ENCODE assay signal across 12 cellular contexts in the genomic region with DNA sequence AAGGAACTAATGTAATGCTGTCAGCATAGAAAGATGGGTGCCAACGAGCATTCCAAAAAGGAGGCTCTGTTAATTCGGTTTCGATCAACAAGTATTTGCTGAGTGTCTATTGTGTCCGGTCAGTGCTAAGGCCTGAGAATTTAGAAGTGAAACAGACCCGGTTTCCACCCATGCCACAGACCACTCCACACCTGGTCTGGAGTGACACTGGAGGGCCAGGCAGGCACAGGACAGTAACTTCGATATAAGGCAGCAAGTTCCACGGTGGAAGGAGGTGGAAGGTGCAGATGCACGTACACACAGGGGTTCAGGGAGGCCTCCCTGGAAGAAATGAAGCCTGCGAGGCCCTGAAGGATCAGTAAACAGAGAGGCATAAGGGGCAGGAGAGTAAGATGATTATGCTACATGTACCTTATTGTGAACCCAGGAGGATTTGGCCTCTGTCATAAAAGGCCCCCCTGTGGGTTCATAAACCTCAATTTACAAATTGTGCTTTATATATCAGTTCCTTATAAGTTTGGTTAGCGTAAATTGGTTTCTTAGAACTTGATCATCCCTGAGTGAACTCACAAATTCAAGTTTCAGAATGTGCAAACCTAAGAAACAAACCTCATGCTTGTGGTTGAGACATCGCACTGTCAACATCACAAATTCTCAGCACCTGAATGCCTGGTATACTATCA. TPM values are rescaled to one million over a fixed set of nuclear protein-coding genes. Genes with fewer than 3 reads are reported as not detected.
DNase-seq lines count a peak whose midpoint lies in the region; ATAC-seq and TF ChIP-seq lines count a peak whose summit lies in the region.
"Had no signal": no experiment of that assay in that cellular context is flagged by ENCODE, and none has a peak within 500 bp of the region (broad histone marks: within the 10 kb centered on the region; RNA-seq: fewer than 3 reads in every experiment).

No MANE protein-coding gene starts in this region.

- DNase-seq in MM.1S (peak; percentile 60), neural crest cell (ENCODE audit: low read depth, low spot score) (no peak), NCI-H146 (lab: John Stamatoyannopoulos, UW) (no peak), NCI-H2196 (lab: John Stamatoyannopoulos, UW; ENCODE audit: unreplicated experiment) (no peak)
- no peak for DNase-seq in activated CD4-positive, alpha-beta T cell treated with anti-CD3 and anti-CD28 coated beads for 48 hours
- DNase-seq: caudate nucleus; stimulated activated naive CD4-positive, alpha-beta T cell had no signal

- peaks cover 19% of the 10 kb centered on the region for H3F3A ChIP-seq in MM.1S (ENCODE audit: insufficient read depth, low read length)

- H3K9me2 ChIP-seq in MM.1S (replicated peaks; ENCODE audit: insufficient read depth, low read length), result no peaks in the 10 kb centered on the region

- H3K4me1 ChIP-seq in MM.1S (ENCODE audit: low read length), result peaks cover 31% of the 10 kb centered on the region

- H4K20me1 ChIP-seq in MM.1S (ENCODE audit: insufficient read depth, low read length), result no peaks in the 10 kb centered on the region

- no peaks in the 10 kb centered on the region for H3K27me3 Mint-ChIP-seq in neural crest cell (ENCODE audit: low read depth)

- peak overlapping the region; percentile 83 for H3K27ac ChIP-seq in MM.1S (ENCODE audit: low read length)

- H3K36me3 ChIP-seq in MM.1S (replicated peaks; ENCODE audit: insufficient read depth, low read length), result no peaks in the 10 kb centered on the region

- H3K4me3 ChIP-seq in MM.1S (ENCODE audit: low read length), result no peak overlapping the region

- no peak overlapping the region for H2AFZ ChIP-seq in MM.1S (ENCODE audit: low read length)

- peaks cover 60% of the 10 kb centered on the region for H3K4me1 Mint-ChIP-seq in neural crest cell

- no peaks in the 10 kb centered on the region for H3K27me3 ChIP-seq in MM.1S (replicated peaks; ENCODE audit: insufficient read depth, low read length)

- H3K9me3 ChIP-seq in MM.1S (replicated peaks; ENCODE audit: insufficient read depth, low read length), result no peaks in the 10 kb centered on the region

- H3K36me3 Mint-ChIP-seq in neural crest cell (ENCODE audit: low read depth), result peaks cover 18% of the 10 kb centered on the region

- peaks cover 78% of the 10 kb centered on the region for H3K79me2 ChIP-seq in MM.1S (ENCODE audit: low read length)

- no peaks in the 10 kb centered on the region for H3K9me3 Mint-ChIP-seq in neural crest cell

- ATAC-seq in GM18511 (IDR thresholded peaks at IDR 0.05; ENCODE audit: unreplicated experiment), result peak; percentile 74
- ATAC-seq in GM21619 (IDR thresholded peaks at IDR 0.05; ENCODE audit: unreplicated experiment), result peak; percentile 63
- no peak for ATAC-seq in HG03439 (IDR thresholded peaks at IDR 0.05; ENCODE audit: unreplicated experiment)

- H3K4me3 Mint-ChIP-seq in neural crest cell, result no peak overlapping the region

- peak overlapping the region; percentile 38 for H3K9ac ChIP-seq in MM.1S (ENCODE audit: low read length)

- TF ChIP-seq CTCF in MM.1S (IDR thresholded peaks at IDR 0.05; ENCODE audit: low read length) (no peak), neural crest cell (conservative IDR thresholded peaks at IDR 0.05) (no peak)

- H3K4me2 ChIP-seq in MM.1S (ENCODE audit: low read depth, low read length), result peak overlapping the region; percentile 29

- H3K27ac Mint-ChIP-seq in neural crest cell (ENCODE audit: unreplicated experiment), result peak overlapping the region; percentile 88

RNA-seq across cellular contexts. Expression of a gene that starts 25.9 kb away (rescaled TPM):
- total RNA-seq in neural crest cell, result 32.9 and 34.3 TPM in 2 replicates

RNA-seq across cellular contexts. Expression of a gene that starts 48.4 kb away (rescaled TPM):
- total RNA-seq in neural crest cell, result not detected in 2 replicates
- total RNA-seq: lung microvascular endothelial cell; T-helper 2 cell treated with Interferon-gamma antibody and Interleukin-4, amounts not matched to agents 100 ng/mL and 5 ng/mL, for 36 hours had no signal
